In genomic region chr1:8276173-8276914, GRCh38 we compare ENCODE assay signal across 1 cellular context.
TF ChIP-seq lines count a peak whose summit lies in the region.

No MANE protein-coding gene starts in this region.

TF ChIP-seq in WTC11, 78 proteins besides CTCF, POLR2A, EP300 and RAD21 (continued from another document):
- TF ChIP-seq ZMAT4 (CRISPR knock-in tag; IDR thresholded peaks at IDR 0.05) = no peak
